ENCODE assay signal across 15 cellular contexts in genomic region chr1:226894826-226895225, GRCh38. TPM values are rescaled to one million over a fixed set of nuclear protein-coding genes. Genes with fewer than 3 reads are reported as not detected.
A peak's percentile ranks its signal among the peaks of the same experiment; 100 is the strongest.
DNase-seq lines count a peak whose midpoint lies in the region; ATAC-seq and TF ChIP-seq lines count a peak whose summit lies in the region.
"Had no signal": no experiment of that assay in that cellular context is flagged by ENCODE, and none has a peak within 500 bp of the region (broad histone marks: within the 10 kb centered on the region; RNA-seq: fewer than 3 reads in every experiment).

No MANE protein-coding gene starts in this region.

- intact Hi-C loops in IMR-90 (cut with micrococcal nuclease) (no loop called here), posterior vena cava (cut with DNase I) (no loop called here)

- H4K5ac ChIP-seq in IMR-90 (ENCODE audit: low read depth, low read length), result no peak overlapping the region

- H3K4me1 ChIP-seq in IMR-90 (ENCODE audit: control insufficient read depth, insufficient read depth, low read length), result no peaks in the 10 kb centered on the region

- 0 out of 2 replicates have a peak, but pooled peaks cover 3% of the 10 kb centered on the region for H3K9me1 ChIP-seq in IMR-90 (ENCODE audit: insufficient read depth, low read length)

- WGBS in IMR-90 (ENCODE audit: extremely low coverage in 2 of 2, insufficient read length in 1 of 2), 2 experiments, result no CpG with 5 or more reads among the region's 3 CpGs

- no peak overlapping the region for H3K56ac ChIP-seq in IMR-90 (ENCODE audit: extremely low read depth, insufficient read depth, low read length)

- dilution Hi-C loops in IMR-90 (cut with HindIII; ENCODE audit: low sequenced_read_pairs, unreplicated experiment), result no loop called here

- H3K27ac Mint-ChIP-seq in activated naive CD8-positive, alpha-beta T cell treated with anti-CD3 and anti-CD28 coated beads for 36 hours, result no peak overlapping the region
- H3K27ac Mint-ChIP-seq: CD4-positive, alpha-beta memory T cell had no signal

- no peak overlapping the region for H2BK120ac ChIP-seq in IMR-90 (ENCODE audit: low read depth, low read length)

- H3K4me1 Mint-ChIP-seq in activated naive CD8-positive, alpha-beta T cell treated with anti-CD3 and anti-CD28 coated beads for 36 hours, result no peaks in the 10 kb centered on the region
- H3K4me1 Mint-ChIP-seq: CD4-positive, alpha-beta memory T cell had no signal

- no peak overlapping the region for H3K4me3 Mint-ChIP-seq in activated naive CD8-positive, alpha-beta T cell treated with anti-CD3 and anti-CD28 coated beads for 36 hours
- H3K4me3 Mint-ChIP-seq: CD4-positive, alpha-beta memory T cell had no signal

- no peaks in the 10 kb centered on the region for H3K27me3 ChIP-seq in IMR-90 (ENCODE audit: control insufficient read depth, insufficient read depth, low read length)
- H3K27me3 ChIP-seq in MG63, result no peaks in the 10 kb centered on the region

- H3K4me3 ChIP-seq in IMR-90 (ENCODE audit: insufficient read depth, low read depth, low read length), result no peak overlapping the region
- no peak overlapping the region for H3K4me3 ChIP-seq in MG63
- H3K4me3 ChIP-seq: GM23248 had no signal

- H3K23ac ChIP-seq in IMR-90 (ENCODE audit: low read depth, low read length), result no peak overlapping the region

- no peak overlapping the region for H4K91ac ChIP-seq in IMR-90 (ENCODE audit: insufficient read depth, low read depth, low read length)

- no peak overlapping the region for H3K4ac ChIP-seq in IMR-90 (ENCODE audit: low read depth, low read length)

- no peaks in the 10 kb centered on the region for H3K27me3 Mint-ChIP-seq in activated naive CD8-positive, alpha-beta T cell treated with anti-CD3 and anti-CD28 coated beads for 36 hours
- H3K27me3 Mint-ChIP-seq: CD4-positive, alpha-beta memory T cell had no signal

- H3K79me1 ChIP-seq in IMR-90 (ENCODE audit: low read depth in 1 of 2, low read length in 2 of 2), result no peaks in the 10 kb centered on the region

- TF ChIP-seq CTCF in IMR-90 (conservative IDR thresholded peaks at IDR 0.05; ENCODE audit: low read depth, low read length), result no peak

- no peak for TF ChIP-seq POLR2A in IMR-90 (IDR thresholded peaks at IDR 0.05; ENCODE audit: low read depth, low read length)

- H2AK9ac ChIP-seq in IMR-90 (replicated peaks; ENCODE audit: low read depth, low read length, poor library complexity), result no peak overlapping the region

- ATAC-seq in IMR-90 (ENCODE audit: low read depth), result no peak

- no peak overlapping the region for H2BK5ac ChIP-seq in IMR-90 (ENCODE audit: low read depth, low read length, poor library complexity, severe bottlenecking)

- H3K27ac ChIP-seq in IMR-90 (ENCODE audit: insufficient read depth, low read length), result no peak overlapping the region
- H3K27ac ChIP-seq: GM23248 had no signal

- H3K9me3 Mint-ChIP-seq in activated naive CD8-positive, alpha-beta T cell treated with anti-CD3 and anti-CD28 coated beads for 36 hours, result no peaks in the 10 kb centered on the region
- H3K9me3 Mint-ChIP-seq: CD4-positive, alpha-beta memory T cell had no signal

- H2AK5ac ChIP-seq in IMR-90 (ENCODE audit: low read depth, low read length), result no peak overlapping the region

- in situ Hi-C loops in IMR-90 (cut with MboI; ENCODE audit: low sequenced_read_pairs), result no loop called here

- no peak for TF ChIP-seq RAD21 in IMR-90 (IDR thresholded peaks at IDR 0.05; ENCODE audit: low read length)

- peak; percentile 14 for DNase-seq in ELF-1 (ENCODE audit: low read depth, low spot score)
- DNase-seq in IMR-90, result no peak
- DNase-seq in posterior vena cava (ENCODE audit: low spot score), result peak; percentile 64
- DNase-seq in activated naive CD8-positive, alpha-beta T cell treated with anti-CD3 and anti-CD28 coated beads for 36 hours, result no peak
- no peak for DNase-seq in superior temporal gyrus (ENCODE audit: extremely low spot score)
- DNase-seq in MG63, result no peak
- DNase-seq: C1 segment of cervical spinal cord; Calu3; CD4-positive, alpha-beta memory T cell; COR-L47; DMS53; DMS79 treated with DMSO at 0.1 percent for 48 hours; GM23248; H7; HCEC 1CT had no signal

- H3K9me3 ChIP-seq in IMR-90 (ENCODE audit: control insufficient read depth, insufficient read depth, low read length) (no peaks in the 10 kb centered on the region), MG63 (no peaks in the 10 kb centered on the region)

- H3K9ac ChIP-seq in IMR-90 (ENCODE audit: low read depth, low read length), result no peak overlapping the region
- H3K9ac ChIP-seq: GM23248 had no signal

- no peak overlapping the region for H4K8ac ChIP-seq in IMR-90 (ENCODE audit: low read depth in 2 of 2, low read length in 2 of 2)

- CTCF ChIA-PET in IMR-90 (lab: Yijun Ruan, JAX), result no interaction called here

- POLR2A ChIA-PET in IMR-90 (lab: Charles Lee; ENCODE audit: unreplicated experiment), result no interaction called here

- H2BK15ac ChIP-seq in IMR-90 (ENCODE audit: low read depth, low read length), result no peak overlapping the region

- H3K36me3 Mint-ChIP-seq in activated naive CD8-positive, alpha-beta T cell treated with anti-CD3 and anti-CD28 coated beads for 36 hours, result no peaks in the 10 kb centered on the region
- H3K36me3 Mint-ChIP-seq: CD4-positive, alpha-beta memory T cell had no signal

- no peaks in the 10 kb centered on the region for H4K20me1 ChIP-seq in IMR-90 (ENCODE audit: insufficient read depth, low read length)

- no TSS peak for BruUV-seq in IMR-90 (replicated peaks; lab: Mats Ljungman, UMichigan)

- H2AFZ ChIP-seq in IMR-90 (replicated peaks; ENCODE audit: low read length, poor library complexity), result peak overlapping the region; percentile 27
- H2AFZ ChIP-seq: GM23248 had no signal

- no peak overlapping the region for H3K14ac ChIP-seq in IMR-90 (replicated peaks; ENCODE audit: low read depth, low read length)

- H3K4me2 ChIP-seq in IMR-90 (ENCODE audit: low read depth, low read length), result no peak overlapping the region

- H3K36me3 ChIP-seq in IMR-90 (ENCODE audit: control insufficient read depth, insufficient read depth, low read length) (peaks cover 12% of the 10 kb centered on the region), MG63 (peaks cover 8% of the 10 kb centered on the region)

- no peak overlapping the region for H2BK20ac ChIP-seq in IMR-90 (ENCODE audit: low read depth, low read length)

- H3K18ac ChIP-seq in IMR-90 (ENCODE audit: low read depth, low read length), result no peak overlapping the region

TF ChIP-seq in IMR-90, 13 proteins besides CTCF, POLR2A, EP300 and RAD21:
- no peak for TF ChIP-seq CEBPB (IDR thresholded peaks at IDR 0.05; ENCODE audit: low read depth, low read length)
- TF ChIP-seq BHLHE40 (IDR thresholded peaks at IDR 0.05; ENCODE audit: low read depth, low read length), result no peak
- no peak for TF ChIP-seq MAZ (IDR thresholded peaks at IDR 0.05; ENCODE audit: borderline replicate concordance, low read depth, low read length)
- no peak for TF ChIP-seq FOS (IDR thresholded peaks at IDR 0.05; ENCODE audit: low read depth, low read length)
- no peak for TF ChIP-seq SMC3 (IDR thresholded peaks at IDR 0.05; ENCODE audit: low read depth, low read length)
- no peak for TF ChIP-seq RCOR1 (IDR thresholded peaks at IDR 0.05; ENCODE audit: insufficient replicate concordance, low read length)
- TF ChIP-seq, protein P1, sequence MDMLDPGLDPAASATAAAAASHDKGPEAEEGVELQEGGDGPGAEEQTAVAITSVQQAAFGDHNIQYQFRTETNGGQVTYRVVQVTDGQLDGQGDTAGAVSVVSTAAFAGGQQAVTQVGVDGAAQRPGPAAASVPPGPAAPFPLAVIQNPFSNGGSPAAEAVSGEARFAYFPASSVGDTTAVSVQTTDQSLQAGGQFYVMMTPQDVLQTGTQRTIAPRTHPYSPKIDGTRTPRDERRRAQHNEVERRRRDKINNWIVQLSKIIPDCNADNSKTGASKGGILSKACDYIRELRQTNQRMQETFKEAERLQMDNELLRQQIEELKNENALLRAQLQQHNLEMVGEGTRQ (IDR thresholded peaks at IDR 0.05; ENCODE audit: low read depth, low read length), result no peak
- no peak for TF ChIP-seq RFX5 (IDR thresholded peaks at IDR 0.05; ENCODE audit: low read depth, low read length)
- no peak for TF ChIP-seq CHD1 (IDR thresholded peaks at IDR 0.05; ENCODE audit: low read depth, low read length)
- TF ChIP-seq, protein P2, sequence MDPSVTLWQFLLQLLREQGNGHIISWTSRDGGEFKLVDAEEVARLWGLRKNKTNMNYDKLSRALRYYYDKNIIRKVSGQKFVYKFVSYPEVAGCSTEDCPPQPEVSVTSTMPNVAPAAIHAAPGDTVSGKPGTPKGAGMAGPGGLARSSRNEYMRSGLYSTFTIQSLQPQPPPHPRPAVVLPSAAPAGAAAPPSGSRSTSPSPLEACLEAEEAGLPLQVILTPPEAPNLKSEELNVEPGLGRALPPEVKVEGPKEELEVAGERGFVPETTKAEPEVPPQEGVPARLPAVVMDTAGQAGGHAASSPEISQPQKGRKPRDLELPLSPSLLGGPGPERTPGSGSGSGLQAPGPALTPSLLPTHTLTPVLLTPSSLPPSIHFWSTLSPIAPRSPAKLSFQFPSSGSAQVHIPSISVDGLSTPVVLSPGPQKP (IDR thresholded peaks at IDR 0.05; ENCODE audit: borderline replicate concordance, low read depth, low read length), result no peak
- TF ChIP-seq MXI1 (IDR thresholded peaks at IDR 0.05; ENCODE audit: borderline replicate concordance, low read depth, low read length), result no peak
- TF ChIP-seq MAFK (IDR thresholded peaks at IDR 0.05; ENCODE audit: low read depth, low read length), result no peak
- no peak for TF ChIP-seq NFE2L2 (IDR thresholded peaks at IDR 0.05; ENCODE audit: low read depth, low read length)

RNA-seq across cellular contexts. Expression of gene PSEN2, which starts 24.4 kb away (rescaled TPM):
- total RNA-seq in IMR-90 (2012; rRNA removed), result 20.0 and 24.4 TPM in 2 replicates
- 14.4 and 15.0 TPM in 2 replicates for polyA plus RNA-seq in IMR-90 (2012; rRNA removed)
- polyA plus RNA-seq in IMR-90 (2012; cell fraction: cytosol; rRNA removed), result 10.8 and 14.7 TPM in 2 replicates
- 25.2 and 30.9 TPM in 2 replicates for polyA plus RNA-seq in IMR-90 (2012; cell fraction: nucleus; rRNA removed; ENCODE audit: low replicate concordance)
- total RNA-seq in posterior vena cava, result 10 to 100 TPM; 22.0 to 24.3 TPM
- 1 to 10 TPM; 3.9 to 4.6 TPM for total RNA-seq in activated naive CD8-positive, alpha-beta T cell treated with anti-CD3 and anti-CD28 coated beads for 36 hours
- 25.1 and 37.2 TPM in 2 replicates for total RNA-seq in MG63 (2014; rRNA removed; shearing (Covaris generic); ENCODE audit: low replicate concordance)

RNA-seq across cellular contexts. Expression of gene COQ8A, which starts 45.3 kb away (rescaled TPM):
- total RNA-seq in IMR-90 (2012; rRNA removed), result 3.3 and 3.8 TPM in 2 replicates
- 5.8 and 6.1 TPM in 2 replicates for polyA plus RNA-seq in IMR-90 (2012; rRNA removed)
- 4.5 and 6.1 TPM in 2 replicates for polyA plus RNA-seq in IMR-90 (2012; cell fraction: cytosol; rRNA removed)
- polyA plus RNA-seq in IMR-90 (2012; cell fraction: nucleus; rRNA removed; ENCODE audit: low replicate concordance), result 13.1 and 19.4 TPM in 2 replicates
- 10 to 100 TPM; 15.4 to 21.1 TPM for total RNA-seq in posterior vena cava
- total RNA-seq in activated naive CD8-positive, alpha-beta T cell treated with anti-CD3 and anti-CD28 coated beads for 36 hours, result 10 to 100 TPM; 27.2 to 28.5 TPM
- 7.4 and 14.8 TPM in 2 replicates for total RNA-seq in MG63 (2014; rRNA removed; shearing (Covaris generic); ENCODE audit: low replicate concordance)

Comparison
In these comparisons a context has a peak if more than half of its experiments do, and no peak if none do; other contexts are left out.
1. DNase-seq: peak in ELF-1 (single experiment) and posterior vena cava (single experiment); none in IMR-90 (single experiment), activated naive CD8-positive, alpha-beta T cell treated with anti-CD3 and anti-CD28 coated beads for 36 hours (single experiment), superior temporal gyrus (single experiment) and MG63 (single experiment).